Comparison of ENCODE assay signal across 8 cellular contexts in the genomic region with DNA sequence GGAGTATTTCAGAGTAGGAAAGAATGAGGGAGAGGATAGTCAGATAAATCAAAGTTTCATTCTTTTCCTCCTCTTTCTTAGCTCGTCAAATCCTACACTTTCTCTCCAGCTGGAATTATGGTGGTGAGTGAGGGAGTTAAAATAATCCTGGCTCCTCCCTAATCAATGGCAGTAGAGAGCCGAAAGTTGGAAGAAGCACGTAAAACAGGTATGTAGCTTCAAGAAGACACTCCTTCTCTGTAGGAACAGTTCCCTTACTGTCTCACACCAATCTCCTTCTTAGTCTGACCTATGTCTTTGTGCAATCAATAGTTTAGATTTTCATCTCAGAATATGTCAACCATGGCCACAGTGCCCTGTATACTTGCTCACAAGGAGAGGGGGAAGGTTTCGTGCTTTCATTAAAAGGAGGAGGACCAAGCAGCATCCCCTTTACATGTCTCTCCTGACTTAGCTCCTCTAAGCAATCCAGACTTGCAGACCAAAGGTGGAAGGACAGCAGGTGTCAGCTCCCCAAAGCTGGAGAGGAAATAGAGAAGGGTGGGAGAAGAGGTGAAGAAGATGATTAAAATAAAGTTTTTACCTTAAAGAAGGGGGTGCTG. TPM values are rescaled to one million over a fixed set of nuclear protein-coding genes. Genes with fewer than 3 reads are reported as not detected.
DNase-seq lines count a peak whose midpoint lies in the region; ATAC-seq, FAIRE-seq and TF ChIP-seq lines count a peak whose summit lies in the region.

No MANE protein-coding gene starts in this region.

- DNase-seq in AG04450 (ENCODE audit: low read depth, low spot score) (no peak), bronchial epithelial cell (ENCODE audit: low read depth) (no peak), hippocampal formation (lab: John Stamatoyannopoulos, UW) (no peak), MV-4-11 (lab: John Stamatoyannopoulos, UW) (no peak)
- no peak for DNase-seq in activated CD4-positive, alpha-beta T cell treated with anti-CD3 and anti-CD28 coated beads for 1 hour

- FAIRE-seq in bronchial epithelial cell (lab: Jason Lieb, UNC) = no peak

- TF ChIP-seq CTCF in AG04450 (IDR thresholded peaks at IDR 0.05; ENCODE audit: low read depth, low read length) (no peak), Loucy (conservative IDR thresholded peaks at IDR 0.05; ENCODE audit: low read length) (no peak), bronchial epithelial cell (IDR thresholded peaks at IDR 0.05; ENCODE audit: insufficient read depth, low read length, severe bottlenecking) (no peak)

- H3K9me3 ChIP-seq in AG04450 (ENCODE audit: control insufficient read depth, insufficient read depth, low read length) = no peaks in the 10 kb centered on the region
- H3K9me3 ChIP-seq in Loucy (ENCODE audit: insufficient read depth, low read depth, low read length) = no peaks in the 10 kb centered on the region
- H3K9me3 ChIP-seq in mucosa of rectum (ENCODE audit: control insufficient read depth in 2 of 2, low read length in 2 of 2) = no peaks in the 10 kb centered on the region

- H4K20me1 ChIP-seq in Loucy (ENCODE audit: insufficient read depth, low read length, poor library complexity, severe bottlenecking) = no peaks in the 10 kb centered on the region

- H3K36me3 ChIP-seq in Loucy (ENCODE audit: insufficient read depth, low read length) (no peaks in the 10 kb centered on the region), bronchial epithelial cell (ENCODE audit: control insufficient read depth, insufficient read depth, low read length) (peaks cover 1% of the 10 kb centered on the region), mucosa of rectum (ENCODE audit: control insufficient read depth in 2 of 2, insufficient read depth in 2 of 2, low read length in 2 of 2) (peaks cover 16 to 18% of the 10 kb centered on the region in 2 donors)

- H3K27ac ChIP-seq in AG04450 (ENCODE audit: low read depth, low read length) (peak overlapping the region; percentile 65), mucosa of rectum (ENCODE audit: low read depth in 2 of 2, low read length in 2 of 2) (peak overlapping the region; percentile 88 to 93)

- peaks cover 32% of the 10 kb centered on the region for H3K79me2 ChIP-seq in Loucy (ENCODE audit: insufficient read depth, low read length)

- ATAC-seq in HG02840 (IDR thresholded peaks at IDR 0.05; ENCODE audit: low FRiP score, unreplicated experiment) = no peak

- peak overlapping the region; percentile 94 for H3K4me2 ChIP-seq in Loucy (ENCODE audit: low read depth, low read length, poor library complexity, severe bottlenecking)

- H3K9ac ChIP-seq in Loucy (ENCODE audit: low read depth, low read length, poor library complexity, severe bottlenecking) (peak overlapping the region; percentile 81), mucosa of rectum (ENCODE audit: low read depth in 1 of 2, low read length in 2 of 2) (peak overlapping the region; percentile 87 to 94)

- H3K27me3 ChIP-seq in AG04450 (ENCODE audit: control insufficient read depth, insufficient read depth, low read length) (no peaks in the 10 kb centered on the region), Loucy (ENCODE audit: insufficient read depth, low read length, poor library complexity, severe bottlenecking) (no peaks in the 10 kb centered on the region), bronchial epithelial cell (ENCODE audit: control insufficient read depth, insufficient read depth, low read length) (no peaks in the 10 kb centered on the region), mucosa of rectum (ENCODE audit: control insufficient read depth in 2 of 2, insufficient read depth in 2 of 2, low read length in 2 of 2) (no peaks in the 10 kb centered on the region)

- CTCF ChIA-PET in AG04450 (lab: Charles Lee) = interaction anchor here (0.5 to 5.1 kb wide), 18 partner anchors 11 to 540 kb away, joined by 3 to 63 read pairs (median 4); a partner anchor contains a TSS

- H3F3A ChIP-seq in Loucy (ENCODE audit: low read depth) = peaks cover 4% of the 10 kb centered on the region; the same call in 1 of the 2 replicates

- peak overlapping the region; percentile 70 for H3K4me3 ChIP-seq in AG04450 (ENCODE audit: low read depth, low read length)
- peak overlapping the region; percentile 76 for H3K4me3 ChIP-seq in Loucy (ENCODE audit: low read length, poor library complexity, severe bottlenecking)
- H3K4me3 ChIP-seq in bronchial epithelial cell (ENCODE audit: low read depth, low read length) = peak overlapping the region; percentile 46
- peak overlapping the region; percentile 81 to 84 for H3K4me3 ChIP-seq in mucosa of rectum (ENCODE audit: low read length in 2 of 2)

- no peaks in the 10 kb centered on the region for H3K9me2 ChIP-seq in Loucy (replicated peaks; ENCODE audit: low read depth, low read length)

- H3K4me1 ChIP-seq in Loucy (ENCODE audit: insufficient read depth, low read length, poor library complexity, severe bottlenecking) (peaks cover 63% of the 10 kb centered on the region), mucosa of rectum (ENCODE audit: control insufficient read depth in 2 of 2, insufficient read depth in 2 of 2, low read length in 2 of 2) (peaks cover 34 to 40% of the 10 kb centered on the region in 2 donors)

- POLR2A ChIA-PET in AG04450 (lab: Yijun Ruan, JAX) = interaction anchor here (0.5 to 1.9 kb wide), 5 partner anchors 8 to 444 kb away, joined by 3 to 8 read pairs (median 5); no protein-coding TSS in a partner anchor

- H2AFZ ChIP-seq in Loucy (ENCODE audit: low read length) = peak overlapping the region; percentile 91

RNA-seq across cellular contexts. Expression of a gene that starts 0.9 kb away (rescaled TPM):
- 12.8 and 18.0 TPM in 2 replicates for polyA plus RNA-seq in AG04450 (2011; rRNA removed)
- 21.5 and 29.3 TPM in 2 replicates for polyA minus RNA-seq in AG04450 (2011; rRNA and poly(A)+ RNA removed)
- total RNA-seq in bronchial epithelial cell = 5.5 and 13.6 TPM in 2 replicates

RNA-seq across cellular contexts. Expression of a gene that starts 2.4 kb away (rescaled TPM):
- polyA plus RNA-seq in AG04450 (2011; rRNA removed) = 18.3 and 21.7 TPM in 2 replicates
- polyA minus RNA-seq in AG04450 (2011; rRNA and poly(A)+ RNA removed) = 17.9 and 20.5 TPM in 2 replicates
- 6.6 and 6.9 TPM in 2 replicates for total RNA-seq in bronchial epithelial cell

RNA-seq across cellular contexts. Expression of a gene that starts 23.7 kb away (rescaled TPM):
- polyA plus RNA-seq in AG04450 (2011; rRNA removed) = 0.10 and 0.21 TPM in 2 replicates
- polyA minus RNA-seq in AG04450 (2011; rRNA and poly(A)+ RNA removed) = 0.09 and 0.17 TPM in 2 replicates
- total RNA-seq in bronchial epithelial cell = 0.26 and 0.90 TPM in 2 replicates

RNA-seq across cellular contexts. Expression of a gene that starts 30.6 kb away (rescaled TPM):
- polyA plus RNA-seq in AG04450 (2011; rRNA removed) = 0.09 and 0.16 TPM in 2 replicates
- 0.09 and 0.23 TPM in 2 replicates for polyA minus RNA-seq in AG04450 (2011; rRNA and poly(A)+ RNA removed)
- total RNA-seq in bronchial epithelial cell = 4.7 and 68.1 TPM in 2 replicates

RNA-seq across cellular contexts. Expression of a gene that starts 31.2 kb away (rescaled TPM):
- polyA plus RNA-seq in AG04450 (2011; rRNA removed) = 193 and 217 TPM in 2 replicates
- 170 TPM in 2 replicates for polyA minus RNA-seq in AG04450 (2011; rRNA and poly(A)+ RNA removed)
- total RNA-seq in bronchial epithelial cell = 55.2 and 82.9 TPM in 2 replicates
